Comparison of ENCODE assay signal across 17 cellular contexts in genomic region chr16:29775742-29776408, GRCh38. TPM values are rescaled to one million over a fixed set of nuclear protein-coding genes. Genes with fewer than 3 reads are reported as not detected.
DNase-seq lines count a peak whose midpoint lies in the region; ATAC-seq and TF ChIP-seq lines count a peak whose summit lies in the region.
"Had no signal": no experiment of that assay in that cellular context is flagged by ENCODE, and none has a peak within 500 bp of the region (broad histone marks: within the 10 kb centered on the region; RNA-seq: fewer than 3 reads in every experiment).

No MANE protein-coding gene starts in this region.

- H3K27ac ChIP-seq in WERI-Rb-1, result no peak overlapping the region
- H3K27ac ChIP-seq: BLaER1 had no signal

- DNase-seq in Calu3, result peak; percentile 49
- peak; percentile 49 for DNase-seq in HT1080 (ENCODE audit: low read depth)
- DNase-seq in WERI-Rb-1, result peak; percentile 29
- DNase-seq in islet precursor cell, result peak; percentile 77
- no peak for DNase-seq in iPS-NIHi7 (ENCODE audit: extremely low spot score)
- DNase-seq in NCI-H2227 treated with DMSO at 0.1 percent for 48 hours (lab: John Stamatoyannopoulos, UW), result no peak
- DNase-seq in NCI-H510A treated with DMSO at 0.1 percent for 48 hours (lab: John Stamatoyannopoulos, UW), result no peak
- DNase-seq: KBM-7, NCI-H2081, OCI-M1, right cardiac atrium had no signal

- intact Hi-C loops in Calu3 (cut with micrococcal nuclease; ENCODE audit: unreplicated experiment), result no loop called here

- no peak overlapping the region for H3K4me3 Mint-ChIP-seq in Calu3 (ENCODE audit: low read depth, unreplicated experiment)
- H3K4me3 Mint-ChIP-seq: central memory CD8-positive, alpha-beta T cell; T-helper 1 cell treated with Interleukin-12 subunit alpha and Interleukin-12 subunit beta and Interleukin-4 antibody, amounts not matched to agents 30 μg/mL and 1 μg/mL, for 36 hours had no signal

- H3K9me3 Mint-ChIP-seq in Calu3 (ENCODE audit: low read depth, unreplicated experiment), result no peaks in the 10 kb centered on the region
- H3K9me3 Mint-ChIP-seq: central memory CD8-positive, alpha-beta T cell; T-helper 1 cell treated with Interleukin-12 subunit alpha and Interleukin-12 subunit beta and Interleukin-4 antibody, amounts not matched to agents 30 μg/mL and 1 μg/mL, for 36 hours had no signal

- H3K4me3 ChIP-seq in WERI-Rb-1 (ENCODE audit: low read depth, low read length), result no peak overlapping the region
- H3K4me3 ChIP-seq: BLaER1 had no signal

- no peak for TF ChIP-seq CTCF in Calu3 (IDR thresholded peaks at IDR 0.05; ENCODE audit: unreplicated experiment)
- TF ChIP-seq CTCF in WERI-Rb-1 (IDR thresholded peaks at IDR 0.05; ENCODE audit: low read depth, low read length), result no peak

- no peak overlapping the region for H3K27ac Mint-ChIP-seq in Calu3 (ENCODE audit: unreplicated experiment)
- H3K27ac Mint-ChIP-seq: T-helper 1 cell treated with Interleukin-12 subunit alpha and Interleukin-12 subunit beta and Interleukin-4 antibody, amounts not matched to agents 30 μg/mL and 1 μg/mL, for 36 hours had no signal

- peaks cover 35% of the 10 kb centered on the region for H3K4me1 Mint-ChIP-seq in Calu3 (ENCODE audit: low read depth, unreplicated experiment)

- ATAC-seq in GM19455 (IDR thresholded peaks at IDR 0.05; ENCODE audit: unreplicated experiment), result no peak

- H3K36me3 Mint-ChIP-seq in Calu3 (ENCODE audit: insufficient read depth, unreplicated experiment), result no peaks in the 10 kb centered on the region

- no TSS peak for BruUV-seq in Calu3 (replicated peaks; lab: Mats Ljungman, UMichigan)

- peaks cover 14% of the 10 kb centered on the region for H3K27me3 Mint-ChIP-seq in Calu3 (ENCODE audit: unreplicated experiment)
- H3K27me3 Mint-ChIP-seq: central memory CD8-positive, alpha-beta T cell had no signal

- H3K36me3 ChIP-seq in WERI-Rb-1, result no peaks in the 10 kb centered on the region
- H3K36me3 ChIP-seq: BLaER1 had no signal

- CTCF ChIA-PET in Calu3 (lab: Charles Lee), result no interaction called here

- H3K9me3 ChIP-seq in WERI-Rb-1 (ENCODE audit: severe bottlenecking), result no peaks in the 10 kb centered on the region
- H3K9me3 ChIP-seq: BLaER1 had no signal

- H3K27me3 ChIP-seq in WERI-Rb-1 (ENCODE audit: insufficient read depth, low read depth, severe bottlenecking), result no peaks in the 10 kb centered on the region
- H3K27me3 ChIP-seq: BLaER1 had no signal

RNA-seq across cellular contexts. Expression of gene ZG16, which starts 2.2 kb away (rescaled TPM):
- not detected in 2 replicates for total RNA-seq in Calu3 (2022)
- not detected in 2 replicates for total RNA-seq in HT1080 (2014; rRNA removed; shearing (Covaris generic))
- not detected in 2 replicates for polyA plus RNA-seq in HT1080 (2015; cell fraction: cytosol; rRNA removed)
- polyA plus RNA-seq in HT1080 (2015; cell fraction: nucleus; rRNA removed), result not detected in 2 replicates
- total RNA-seq: activated CD8-positive, alpha-beta memory T cell treated with anti-CD3 and anti-CD28 coated beads for 36 hours; G401; right cardiac atrium had no signal
- polyA plus RNA-seq: right cardiac atrium had no signal

RNA-seq across cellular contexts. Expression of gene KIF22, which starts 14.7 kb away (rescaled TPM):
- 130 and 134 TPM in 2 replicates for total RNA-seq in Calu3 (2022)
- total RNA-seq in HT1080 (2014; rRNA removed; shearing (Covaris generic)), result 120 and 122 TPM in 2 replicates
- 67.4 and 77.5 TPM in 2 replicates for polyA plus RNA-seq in HT1080 (2015; cell fraction: cytosol; rRNA removed)
- polyA plus RNA-seq in HT1080 (2015; cell fraction: nucleus; rRNA removed), result 210 and 217 TPM in 2 replicates

RNA-seq across cellular contexts. Expression of gene C16orf54, which starts 30.1 kb away (rescaled TPM):
- total RNA-seq in Calu3 (2022), result not detected in 2 replicates
- total RNA-seq in HT1080 (2014; rRNA removed; shearing (Covaris generic)), result 0.13 and 1.5 TPM in 2 replicates
- 1.3 and 1.9 TPM in 2 replicates for polyA plus RNA-seq in HT1080 (2015; cell fraction: cytosol; rRNA removed)
- 1.3 and 2.3 TPM in 2 replicates for polyA plus RNA-seq in HT1080 (2015; cell fraction: nucleus; rRNA removed)
- total RNA-seq: G401 had no signal

RNA-seq across cellular contexts. Expression of gene MAZ, which starts 30.5 kb away (rescaled TPM):
- 230 and 257 TPM in 2 replicates for total RNA-seq in Calu3 (2022)
- total RNA-seq in HT1080 (2014; rRNA removed; shearing (Covaris generic)), result 289 and 412 TPM in 2 replicates
- 167 and 168 TPM in 2 replicates for polyA plus RNA-seq in HT1080 (2015; cell fraction: cytosol; rRNA removed)
- 109 and 141 TPM in 2 replicates for polyA plus RNA-seq in HT1080 (2015; cell fraction: nucleus; rRNA removed)

RNA-seq across cellular contexts. Expression of gene PRRT2, which starts 36.1 kb away (rescaled TPM):
- 0.78 and 1.8 TPM in 2 replicates for total RNA-seq in Calu3 (2022)
- 0.60 and 4.5 TPM in 2 replicates for total RNA-seq in HT1080 (2014; rRNA removed; shearing (Covaris generic))
- 0.44 and 1.7 TPM in 2 replicates for polyA plus RNA-seq in HT1080 (2015; cell fraction: cytosol; rRNA removed)
- polyA plus RNA-seq in HT1080 (2015; cell fraction: nucleus; rRNA removed), result 9.0 and 12.0 TPM in 2 replicates

Comparison
In these comparisons a context has a peak if more than half of its experiments do, and no peak if none do; other contexts are left out.
1. DNase-seq: peak in Calu3 (single experiment), HT1080 (single experiment), WERI-Rb-1 (single experiment) and islet precursor cell (single experiment); none in iPS-NIHi7 (single experiment), NCI-H2227 treated with DMSO at 0.1 percent for 48 hours (single experiment) and NCI-H510A treated with DMSO at 0.1 percent for 48 hours (single experiment).